ENCODE assay signal across 23 cellular contexts in genomic region chr1:216560527-216560926, GRCh38.
A peak's percentile ranks its signal among the peaks of the same experiment; 100 is the strongest.
DNase-seq lines count a peak whose midpoint lies in the region; ATAC-seq, FAIRE-seq and TF ChIP-seq lines count a peak whose summit lies in the region.
"Had no signal": no experiment of that assay in that cellular context is flagged by ENCODE, and none has a peak within 500 bp of the region (broad histone marks: within the 10 kb centered on the region; RNA-seq: fewer than 3 reads in every experiment).

No MANE protein-coding gene starts in this region.

- CTCF ChIA-PET in SK-N-SH (lab: Yijun Ruan, JAX): interaction anchor here (0.7 to 1.4 kb wide), 7 partner anchors 12 to 339 kb away, joined by 3 to 6 read pairs (median 3); partner anchors contain the start of gene ESRRG

- no peaks in the 10 kb centered on the region for H3K4me1 Mint-ChIP-seq in stimulated activated naive B cell treated with anti-CD40 and anti-IgM and Interleukin-4, amounts not matched to agents 10 μg/mL and 1 μg/mL and 100 μg/mL, for 72 hours
- H3K4me1 Mint-ChIP-seq: B cell; CD4-positive, CD25-positive, alpha-beta regulatory T cell had no signal

- H3K36me3 ChIP-seq in right atrium auricular region (no peaks in the 10 kb centered on the region), SK-N-SH (replicated peaks in 1 of 2; ENCODE audit: control insufficient read depth in 1 of 2, insufficient read depth in 2 of 2, low read length in 1 of 2) (no peaks in the 10 kb centered on the region), left ventricle myocardium inferior (no peaks in the 10 kb centered on the region), kidney (ENCODE audit: control insufficient read depth in 1 of 2, insufficient read depth in 2 of 2, low read length in 2 of 2) (no peaks in the 10 kb centered on the region)
- H3K36me3 ChIP-seq: SJSA1 had no signal

- no peak overlapping the region for H3K27ac ChIP-seq in right atrium auricular region
- H3K27ac ChIP-seq in SK-N-SH (ENCODE audit: low read depth in 2 of 2, low read length in 1 of 2): peak overlapping the region in 1 of 2 experiments; percentile 85; a peak in 2 of 4 replicates
- peak overlapping the region; percentile 16 for H3K27ac ChIP-seq in left ventricle myocardium inferior (replicated peaks)
- no peak overlapping the region for H3K27ac ChIP-seq in kidney (ENCODE audit: low read depth in 2 of 2, low read length in 2 of 2)
- H3K27ac ChIP-seq: GM23248, HL-60, PC-9, RWPE1, SJSA1 had no signal

- H3K9me3 ChIP-seq in right atrium auricular region (no peaks in the 10 kb centered on the region), SK-N-SH (no peaks in the 10 kb centered on the region), left ventricle myocardium inferior (replicated peaks) (no peaks in the 10 kb centered on the region), kidney (ENCODE audit: control insufficient read depth in 1 of 2, low read length in 2 of 2) (no peaks in the 10 kb centered on the region)
- H3K9me3 ChIP-seq: SJSA1 had no signal

- intact Hi-C loops in Right ventricle myocardium inferior (cut with DNase I) (no loop called here), left ventricle myocardium inferior (cut with micrococcal nuclease) (no loop called here), kidney (cut with DNase I) (no loop called here)

- whole genome bisulfite sequencing in SK-N-SH (ENCODE audit: low lambda C conversion rate): 73% methylated on average over 11 of the region's 11 CpGs

- H3K4me1 ChIP-seq in right atrium auricular region (no peaks in the 10 kb centered on the region), SK-N-SH (ENCODE audit: control insufficient read depth in 1 of 2, insufficient read depth in 2 of 2, low read depth in 1 of 2, low read length in 1 of 2) (peaks cover 0 to 8% of the 10 kb centered on the region in 2 experiments; a peak in 2 of 4 replicates), left ventricle myocardium inferior (peaks cover 6% of the 10 kb centered on the region), kidney (ENCODE audit: control insufficient read depth in 1 of 2, insufficient read depth in 1 of 2, low read depth in 1 of 2, low read length in 2 of 2) (peaks cover 0 to 2% of the 10 kb centered on the region in 2 donors)
- H3K4me1 ChIP-seq: SJSA1 had no signal

- H3K9me2 ChIP-seq in SK-N-SH: no peaks in the 10 kb centered on the region

- TF ChIP-seq CTCF in right atrium auricular region (IDR thresholded peaks at IDR 0.05): no peak
- TF ChIP-seq CTCF in SK-N-SH (IDR thresholded peaks at IDR 0.05): no peak
- no peak for TF ChIP-seq CTCF in left ventricle myocardium inferior (IDR thresholded peaks at IDR 0.05; ENCODE audit: borderline replicate concordance)
- no peak for TF ChIP-seq CTCF in kidney (IDR thresholded peaks at IDR 0.05; ENCODE audit: borderline replicate concordance, extremely low read depth, insufficient read depth)

- no peaks in the 10 kb centered on the region for H4K20me1 ChIP-seq in SK-N-SH (ENCODE audit: insufficient read depth)

- no peaks in the 10 kb centered on the region for H3K9me3 Mint-ChIP-seq in stimulated activated naive B cell treated with anti-CD40 and anti-IgM and Interleukin-4, amounts not matched to agents 10 μg/mL and 1 μg/mL and 100 μg/mL, for 72 hours

- no peak for DNase-seq in Right ventricle myocardium inferior (ENCODE audit: missing footprints)
- DNase-seq in right atrium auricular region (ENCODE audit: low spot score): no peak
- DNase-seq in SK-N-SH: peak; percentile 17
- no peak for DNase-seq in left ventricle myocardium inferior
- DNase-seq in stimulated activated naive B cell treated with anti-CD40 and anti-IgM and Interleukin-4, amounts not matched to agents 10 μg/mL and 1 μg/mL and 100 μg/mL, for 72 hours: no peak
- DNase-seq in LoVo (ENCODE audit: low spot score): no peak
- DNase-seq in kidney: no peak
- DNase-seq in activated effector memory CD4-positive, alpha-beta T cell treated with anti-CD3 and anti-CD28 coated beads, Interleukin-2, amount 50 U/mL, for 16 hours: no peak
- DNase-seq: CD4-positive, CD25-positive, alpha-beta regulatory T cell; COR-L47; GM23248; HCEC 1CT; NCI-H1105; NCI-H1694 treated with DMSO at 0.1 percent for 48 hours; NCI-H2107; NCI-H226; NCI-H526; PC-9 had no signal

- H2AFZ ChIP-seq in SK-N-SH (ENCODE audit: low read depth): no peak overlapping the region
- H2AFZ ChIP-seq: GM23248, PC-9 had no signal

- H3K27ac Mint-ChIP-seq in stimulated activated naive B cell treated with anti-CD40 and anti-IgM and Interleukin-4, amounts not matched to agents 10 μg/mL and 1 μg/mL and 100 μg/mL, for 72 hours: peak overlapping the region; percentile 32
- H3K27ac Mint-ChIP-seq: B cell; CD4-positive, CD25-positive, alpha-beta regulatory T cell had no signal

- H3K4me2 ChIP-seq in SK-N-SH: no peak overlapping the region
- H3K4me2 ChIP-seq: PC-9 had no signal

- H3K4me3 ChIP-seq in right atrium auricular region (peak overlapping the region in 1 of 2 donors; percentile 20), SK-N-SH (ENCODE audit: low read depth in 2 of 2, low read length in 1 of 2) (peak overlapping the region in 1 of 2 experiments; percentile 4; a peak in 1 of 4 replicates), left ventricle myocardium inferior (peak overlapping the region; percentile 30), kidney (ENCODE audit: low read length in 2 of 2) (no peak overlapping the region)
- H3K4me3 ChIP-seq: GM12878, GM23248, PC-9, SJSA1 had no signal

- no peaks in the 10 kb centered on the region for H3F3A ChIP-seq in SK-N-SH (replicated peaks; ENCODE audit: insufficient read depth)

- no peak overlapping the region for H3K4me3 Mint-ChIP-seq in stimulated activated naive B cell treated with anti-CD40 and anti-IgM and Interleukin-4, amounts not matched to agents 10 μg/mL and 1 μg/mL and 100 μg/mL, for 72 hours
- H3K4me3 Mint-ChIP-seq: B cell; CD4-positive, CD25-positive, alpha-beta regulatory T cell had no signal

- FAIRE-seq in kidney (lab: Jason Lieb, UNC): no peak
- FAIRE-seq: GM12878 had no signal

- peak in 1 of 2 experiments; percentile 61; a peak in 2 of 4 replicates for TF ChIP-seq EP300 in SK-N-SH (IDR thresholded peaks at IDR 0.05; ENCODE audit: borderline replicate concordance in 1 of 2, low read depth in 1 of 2, low read length in 1 of 2)

- no peak overlapping the region for H3K9ac ChIP-seq in SK-N-SH
- no peak overlapping the region for H3K9ac ChIP-seq in kidney (ENCODE audit: low read length in 2 of 2)
- H3K9ac ChIP-seq: GM23248 had no signal

- POLR2A ChIA-PET in SK-N-SH (lab: Yijun Ruan, JAX): interaction anchor here (1.1 kb wide), 1 partner anchor 41 kb away, joined by 3 read pairs; no protein-coding TSS in a partner anchor

- H3K79me2 ChIP-seq in SK-N-SH (ENCODE audit: insufficient read depth): no peaks in the 10 kb centered on the region

- ATAC-seq in Right ventricle myocardium inferior: peak; percentile 57
- no peak for ATAC-seq in stimulated activated naive B cell treated with anti-CD40 and anti-IgM and Interleukin-4, amounts not matched to agents 10 μg/mL and 1 μg/mL and 100 μg/mL, for 72 hours (replicated peaks)
- ATAC-seq: GM12878 had no signal

- no peaks in the 10 kb centered on the region for H3K36me3 Mint-ChIP-seq in stimulated activated naive B cell treated with anti-CD40 and anti-IgM and Interleukin-4, amounts not matched to agents 10 μg/mL and 1 μg/mL and 100 μg/mL, for 72 hours
- H3K36me3 Mint-ChIP-seq: CD4-positive, CD25-positive, alpha-beta regulatory T cell had no signal

- TF ChIP-seq RAD21 in SK-N-SH (IDR thresholded peaks at IDR 0.05; ENCODE audit: low read length): peak; percentile 38

- H3K27me3 Mint-ChIP-seq in stimulated activated naive B cell treated with anti-CD40 and anti-IgM and Interleukin-4, amounts not matched to agents 10 μg/mL and 1 μg/mL and 100 μg/mL, for 72 hours: no peaks in the 10 kb centered on the region
- H3K27me3 Mint-ChIP-seq: B cell; CD4-positive, CD25-positive, alpha-beta regulatory T cell had no signal

- no peaks in the 10 kb centered on the region for H3K27me3 ChIP-seq in right atrium auricular region
- H3K27me3 ChIP-seq in SK-N-SH (ENCODE audit: insufficient read depth): no peaks in the 10 kb centered on the region
- H3K27me3 ChIP-seq in left ventricle myocardium inferior (ENCODE audit: low read depth): no peaks in the 10 kb centered on the region

TF ChIP-seq in SK-N-SH, 30 proteins besides CTCF, POLR2A, EP300 and RAD21 (continues in another document):
- TF ChIP-seq NRF1 (IDR thresholded peaks at IDR 0.05; ENCODE audit: low read depth, low read length) (no peak), ELF1 (IDR thresholded peaks at IDR 0.05) (no peak), EZH2phosphoT487 (IDR thresholded peaks at IDR 0.05; ENCODE audit: borderline replicate concordance, low read depth) (no peak), TCF12 (IDR thresholded peaks at IDR 0.05) (0 out of 2 replicates have a peak, but pooled peaks have one; percentile 11), FOXM1 (IDR thresholded peaks at IDR 0.05; ENCODE audit: low read depth) (no peak), GATA2 (CRISPR knock-in tag; IDR thresholded peaks at IDR 0.05) (no peak), TEAD4 (IDR thresholded peaks at IDR 0.05; ENCODE audit: borderline replicate concordance, insufficient read depth) (peak; percentile 9; the same call in 1 of the 2 replicates), MXI1 (IDR thresholded peaks at IDR 0.05; ENCODE audit: low read depth, low read length) (0 out of 2 replicates have a peak, but pooled peaks have one; percentile 60), POLR2AphosphoS5 (IDR thresholded peaks at IDR 0.05; ENCODE audit: low read depth, low read length) (no peak), RCOR1 (IDR thresholded peaks at IDR 0.05; ENCODE audit: low read length) (peak; percentile 51; the same call in 1 of the 2 replicates)
- TF ChIP-seq, protein P1, sequence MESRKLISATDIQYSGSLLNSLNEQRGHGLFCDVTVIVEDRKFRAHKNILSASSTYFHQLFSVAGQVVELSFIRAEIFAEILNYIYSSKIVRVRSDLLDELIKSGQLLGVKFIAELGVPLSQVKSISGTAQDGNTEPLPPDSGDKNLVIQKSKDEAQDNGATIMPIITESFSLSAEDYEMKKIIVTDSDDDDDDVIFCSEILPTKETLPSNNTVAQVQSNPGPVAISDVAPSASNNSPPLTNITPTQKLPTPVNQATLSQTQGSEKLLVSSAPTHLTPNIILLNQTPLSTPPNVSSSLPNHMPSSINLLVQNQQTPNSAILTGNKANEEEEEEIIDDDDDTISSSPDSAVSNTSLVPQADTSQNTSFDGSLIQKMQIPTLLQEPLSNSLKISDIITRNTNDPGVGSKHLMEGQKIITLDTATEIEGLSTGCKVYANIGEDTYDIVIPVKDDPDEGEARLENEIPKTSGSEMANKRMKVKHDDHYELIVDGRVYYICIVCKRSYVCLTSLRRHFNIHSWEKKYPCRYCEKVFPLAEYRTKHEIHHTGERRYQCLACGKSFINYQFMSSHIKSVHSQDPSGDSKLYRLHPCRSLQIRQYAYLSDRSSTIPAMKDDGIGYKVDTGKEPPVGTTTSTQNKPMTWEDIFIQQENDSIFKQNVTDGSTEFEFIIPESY (IDR thresholded peaks at IDR 0.05; ENCODE audit: borderline replicate concordance, low read depth): no peak
